Comparison of ENCODE assay signal across 8 cellular contexts in the genomic region with DNA sequence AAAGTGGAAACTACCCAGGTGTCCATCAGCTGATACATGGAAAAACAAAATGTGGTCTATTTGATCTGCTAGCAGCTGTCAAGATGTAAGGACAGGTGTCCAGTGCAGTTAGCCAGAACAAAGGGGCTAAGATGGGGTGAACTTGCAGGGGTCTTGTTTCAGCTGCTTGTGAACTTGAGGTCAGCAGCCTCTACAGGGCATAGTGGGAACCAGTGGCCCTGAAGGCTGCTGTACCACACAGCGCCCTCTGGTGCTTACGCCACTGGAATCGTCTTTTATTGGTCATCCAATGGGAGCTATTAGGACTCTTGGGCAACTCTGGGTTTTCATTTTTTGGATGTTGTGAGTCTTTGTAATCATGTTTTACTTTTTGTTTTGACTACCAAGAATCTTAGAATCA.
A peak's percentile ranks its signal among the peaks of the same experiment; 100 is the strongest.
DNase-seq lines count a peak whose midpoint lies in the region; ATAC-seq and TF ChIP-seq lines count a peak whose summit lies in the region.

No MANE protein-coding gene starts in this region.

- peak; percentile 85 for DNase-seq in KBM-7
- DNase-seq in activated CD8-positive, alpha-beta T cell treated with anti-CD3 and anti-CD28 coated beads for 36 hours, result peak; percentile 68
- peak; percentile 50 for DNase-seq in iris pigment epithelial cell (ENCODE audit: low read depth)
- DNase-seq in putamen (ENCODE audit: low spot score), result no peak
- DNase-seq in stimulated activated CD4-positive, alpha-beta T cell treated with anti-CD3 and anti-CD28 coated beads, Interleukin-4, amount 100 ng/mL, for 1 hour, result no peak

- H3K27me3 ChIP-seq in DOHH2 (ENCODE audit: control insufficient read depth, low read length), result no peaks in the 10 kb centered on the region

- H3K9me3 ChIP-seq in DOHH2 (ENCODE audit: control insufficient read depth, insufficient read depth, low read length), result no peaks in the 10 kb centered on the region

- no peaks in the 10 kb centered on the region for H3K9me3 Mint-ChIP-seq in activated CD8-positive, alpha-beta T cell treated with anti-CD3 and anti-CD28 coated beads for 36 hours

- H3K4me3 ChIP-seq in DOHH2 (ENCODE audit: low read length), result no peak overlapping the region

- H3K27ac ChIP-seq in DOHH2 (ENCODE audit: low read depth, low read length), result no peak overlapping the region

- H3K4me1 Mint-ChIP-seq in activated CD8-positive, alpha-beta T cell treated with anti-CD3 and anti-CD28 coated beads for 36 hours (ENCODE audit: low read depth), result peaks cover 15% of the 10 kb centered on the region

- H3K27me3 Mint-ChIP-seq in activated CD8-positive, alpha-beta T cell treated with anti-CD3 and anti-CD28 coated beads for 36 hours, result no peaks in the 10 kb centered on the region

- CTCF ChIA-PET in activated CD8-positive, alpha-beta T cell treated with anti-CD3 and anti-CD28 coated beads for 36 hours (lab: Charles Lee), result interaction anchor here (0.8 to 2.4 kb wide), 8 partner anchors 15 to 177 kb away, joined by 3 to 7 read pairs (median 4); no protein-coding TSS in a partner anchor

- H4K20me1 ChIP-seq in DOHH2 (ENCODE audit: control insufficient read depth, insufficient read depth, low read depth, low read length), result no peaks in the 10 kb centered on the region

- H3K9me2 ChIP-seq in DOHH2 (replicated peaks; ENCODE audit: control insufficient read depth, low read length), result no peaks in the 10 kb centered on the region

- H3F3A ChIP-seq in DOHH2 (ENCODE audit: control insufficient read depth, insufficient read depth), result no peaks in the 10 kb centered on the region

- H3K36me3 Mint-ChIP-seq in activated CD8-positive, alpha-beta T cell treated with anti-CD3 and anti-CD28 coated beads for 36 hours (ENCODE audit: low read depth), result no peaks in the 10 kb centered on the region

- ATAC-seq in activated CD8-positive, alpha-beta T cell treated with anti-CD3 and anti-CD28 coated beads for 36 hours, result peak; percentile 40
- ATAC-seq in GM18907 (IDR thresholded peaks at IDR 0.05; ENCODE audit: unreplicated experiment), result no peak
- ATAC-seq in HG02970 (IDR thresholded peaks at IDR 0.05; ENCODE audit: low FRiP score, unreplicated experiment), result no peak

- H3K36me3 ChIP-seq in DOHH2 (ENCODE audit: control insufficient read depth, low read length), result no peaks in the 10 kb centered on the region

- intact Hi-C loops in activated CD8-positive, alpha-beta T cell treated with anti-CD3 and anti-CD28 coated beads for 36 hours (cut with micrococcal nuclease), result no loop called here

- POLR2A ChIA-PET in activated CD8-positive, alpha-beta T cell treated with anti-CD3 and anti-CD28 coated beads for 36 hours (lab: Charles Lee), result no interaction called here

- TF ChIP-seq CTCF in DOHH2 (IDR thresholded peaks at IDR 0.05; ENCODE audit: low read depth, low read length, poor library complexity, severe bottlenecking), result peak; percentile 55
- TF ChIP-seq CTCF in activated CD8-positive, alpha-beta T cell treated with anti-CD3 and anti-CD28 coated beads for 36 hours (IDR thresholded peaks at IDR 0.05), result peak; percentile 49

- in situ Hi-C loops in KBM-7 (cut with MboI; ENCODE audit: low pct_unique_long_range_greater_than_20kb, low sequenced_read_pairs), result no loop called here

- no peaks in the 10 kb centered on the region for H3K79me2 ChIP-seq in DOHH2 (ENCODE audit: control insufficient read depth, low read length)

- no peak overlapping the region for H3K4me2 ChIP-seq in DOHH2 (ENCODE audit: low read length)

- H3K4me3 Mint-ChIP-seq in activated CD8-positive, alpha-beta T cell treated with anti-CD3 and anti-CD28 coated beads for 36 hours, result no peak overlapping the region

- H3K27ac Mint-ChIP-seq in activated CD8-positive, alpha-beta T cell treated with anti-CD3 and anti-CD28 coated beads for 36 hours, result no peak overlapping the region

- H3K4me1 ChIP-seq in DOHH2 (ENCODE audit: control insufficient read depth, low read length), result peaks cover 25% of the 10 kb centered on the region

Comparison
In these comparisons a context has a peak if more than half of its experiments do, and no peak if none do; other contexts are left out.
1. DNase-seq: peak in KBM-7 (single experiment), activated CD8-positive, alpha-beta T cell treated with anti-CD3 and anti-CD28 coated beads for 36 hours (single experiment) and iris pigment epithelial cell (single experiment); none in putamen (single experiment) and stimulated activated CD4-positive, alpha-beta T cell treated with anti-CD3 and anti-CD28 coated beads, Interleukin-4, amount 100 ng/mL, for 1 hour (single experiment).